Comparison of ENCODE assay signal across 1 cellular context in genomic region chr1:7961199-7962010, GRCh38.
TF ChIP-seq lines count a peak whose summit lies in the region.

TSS of gene PARK7 (plus strand) at chr1:7961711. CDS start at chr1:7962786, 1,075 bp downstream.

TF ChIP-seq in HEK293, 187 proteins besides CTCF, POLR2A, EP300 and RAD21 (continued from another document and continues in another):
- TF ChIP-seq ZNF692 (tag by site-specific recombination; IDR thresholded peaks at IDR 0.05), result peak; percentile 92
- peak; percentile 37 for TF ChIP-seq ZSCAN23 (tag by site-specific recombination; IDR thresholded peaks at IDR 0.05)
- TF ChIP-seq ZNF335 (tag by site-specific recombination; conservative IDR thresholded peaks at IDR 0.05), result peak; percentile 76
- TF ChIP-seq ZNF362 (tag by site-specific recombination; IDR thresholded peaks at IDR 0.05), result peak; percentile 93
- no peak for TF ChIP-seq ZNF280D (tag by site-specific recombination; IDR thresholded peaks at IDR 0.05)
- TF ChIP-seq ZNF157 (tag by site-specific recombination; IDR thresholded peaks at IDR 0.05), result no peak
- TF ChIP-seq ZNF776 (tag by site-specific recombination; IDR thresholded peaks at IDR 0.05; ENCODE audit: borderline replicate concordance), result no peak
- peak; percentile 61 for TF ChIP-seq ZBTB17 (tag by site-specific recombination; IDR thresholded peaks at IDR 0.05)
- peak; percentile 38; the same call in 1 of the 2 replicates for TF ChIP-seq KLF9 (tag by site-specific recombination; IDR thresholded peaks at IDR 0.05; ENCODE audit: low read depth)
- peak; percentile 76 for TF ChIP-seq ZNF24 (tag by site-specific recombination; IDR thresholded peaks at IDR 0.05)
- peak; percentile 9; the same call in 1 of the 2 replicates for TF ChIP-seq ZNF184 (tag by site-specific recombination; IDR thresholded peaks at IDR 0.05)
- TF ChIP-seq ZNF624 (tag by site-specific recombination; IDR thresholded peaks at IDR 0.05), result no peak
- TF ChIP-seq YY1 (tag by site-specific recombination; IDR thresholded peaks at IDR 0.05), result 0 out of 2 replicates have a peak, but pooled peaks have one; percentile 22
- peak; percentile 88 for TF ChIP-seq GLIS1 (tag by site-specific recombination; IDR thresholded peaks at IDR 0.05)
- peak; percentile 73 for TF ChIP-seq ZNF561 (tag by site-specific recombination; IDR thresholded peaks at IDR 0.05; ENCODE audit: borderline replicate concordance)
- peak; percentile 13; the same call in 1 of the 2 replicates for TF ChIP-seq TSHZ1 (tag by site-specific recombination; IDR thresholded peaks at IDR 0.05; ENCODE audit: borderline replicate concordance)
- TF ChIP-seq FEZF1 (tag by site-specific recombination; IDR thresholded peaks at IDR 0.05), result peak; percentile 74; the same call in 1 of the 2 replicates
- no peak for TF ChIP-seq ZNF707 (tag by site-specific recombination; IDR thresholded peaks at IDR 0.05)
- TF ChIP-seq ZNF274 (IDR thresholded peaks at IDR 0.05; ENCODE audit: low read length), result no peak
- TF ChIP-seq ZNF274 (tag by site-specific recombination; IDR thresholded peaks at IDR 0.05; ENCODE audit: borderline replicate concordance), result no peak
- peak; percentile 73 for TF ChIP-seq ZNF324 (tag by site-specific recombination; IDR thresholded peaks at IDR 0.05)
- no peak for TF ChIP-seq ZNF768 (tag by site-specific recombination; IDR thresholded peaks at IDR 0.05)
- TF ChIP-seq ZNF555 (tag by site-specific recombination; conservative IDR thresholded peaks at IDR 0.05), result no peak
- no peak for TF ChIP-seq ZNF121 (tag by site-specific recombination; IDR thresholded peaks at IDR 0.05)
- 0 out of 2 replicates have a peak, but pooled peaks have one; percentile 5 for TF ChIP-seq PRDM6 (tag by site-specific recombination; IDR thresholded peaks at IDR 0.05)
- peak; percentile 90 for TF ChIP-seq SP2 (tag by site-specific recombination; IDR thresholded peaks at IDR 0.05)
- 0 out of 2 replicates have a peak, but pooled peaks have one; percentile 45 for TF ChIP-seq ZSCAN5A (tag by site-specific recombination; IDR thresholded peaks at IDR 0.05)
- peak; percentile 100 for TF ChIP-seq PRDM10 (tag by site-specific recombination; IDR thresholded peaks at IDR 0.05)
- no peak for TF ChIP-seq MYNN (tag by site-specific recombination; IDR thresholded peaks at IDR 0.05; ENCODE audit: borderline replicate concordance)
- peak; percentile 76; the same call in 1 of the 2 replicates for TF ChIP-seq TRIM28 (IDR thresholded peaks at IDR 0.05; ENCODE audit: borderline replicate concordance, low read length)
- TF ChIP-seq ZNF660 (tag by site-specific recombination; IDR thresholded peaks at IDR 0.05), result peak; percentile 83
- TF ChIP-seq ZSCAN30 (tag by site-specific recombination; IDR thresholded peaks at IDR 0.05), result peak; percentile 15; the same call in 1 of the 2 replicates
- TF ChIP-seq ZNF248 (tag by site-specific recombination; IDR thresholded peaks at IDR 0.05), result no peak
- peak; percentile 65; the same call in 1 of the 2 replicates for TF ChIP-seq ZBTB20 (tag by site-specific recombination; IDR thresholded peaks at IDR 0.05)
- TF ChIP-seq ZBTB8A (tag by site-specific recombination; IDR thresholded peaks at IDR 0.05), result peak; percentile 87
- TF ChIP-seq KLF16 (tag by site-specific recombination; IDR thresholded peaks at IDR 0.05), result peak; percentile 85
- peak; percentile 86 for TF ChIP-seq KLF8 (tag by site-specific recombination; IDR thresholded peaks at IDR 0.05)
- peak; percentile 76 for TF ChIP-seq PRDM4 (tag by site-specific recombination; IDR thresholded peaks at IDR 0.05)
- TF ChIP-seq ZEB2 (tag by site-specific recombination; IDR thresholded peaks at IDR 0.05), result peak; percentile 91
- 0 out of 2 replicates have a peak, but pooled peaks have one; percentile 31 for TF ChIP-seq ZNF792 (tag by site-specific recombination; IDR thresholded peaks at IDR 0.05)
- TF ChIP-seq ZBTB48 (tag by site-specific recombination; IDR thresholded peaks at IDR 0.05), result peak; percentile 86
- peak; percentile 87 for TF ChIP-seq SP7 (tag by site-specific recombination; IDR thresholded peaks at IDR 0.05)
- TF ChIP-seq ZNF501 (tag by site-specific recombination; IDR thresholded peaks at IDR 0.05), result peak; percentile 96; the same call in 1 of the 2 replicates
